17 cellular contexts compared by ENCODE assay signal in genomic region chr3:146169891-146170290, GRCh38.
"Had no signal": no experiment of that assay in that cellular context is flagged by ENCODE, and none has a peak within 500 bp of the region (broad histone marks: within the 10 kb centered on the region; RNA-seq: fewer than 3 reads in every experiment).

No MANE protein-coding gene starts in this region.

- H3K27me3 ChIP-seq: esophagus squamous epithelium, pancreas, suprapubic skin, thyroid gland, uterus had no signal

- H3K4me3 ChIP-seq: esophagus squamous epithelium, left ventricle myocardium inferior, lower lobe of right lung, pancreas, smooth muscle cell, suprapubic skin, thyroid gland, uterus had no signal

- ATAC-seq: effector memory CD8-positive, alpha-beta T cell; left cardiac atrium; lower lobe of right lung; natural killer cell; pancreas; right cardiac atrium; stimulated activated effector memory CD8-positive, alpha-beta T cell treated with anti-CD3 and anti-CD28 coated beads, Interleukin-12 subunit alpha, Interleukin-12 subunit beta, amount 100 ng/mL, for 72 hours; stimulated activated naive CD8-positive, alpha-beta T cell treated with anti-CD3 and anti-CD28 coated beads, Interleukin-15, Interleukin-2, amounts not matched to agents 100 U/mL and 50 U/mL, for 24 hours had no signal

- H3K4me1 ChIP-seq: lower lobe of right lung, uterus had no signal

- DNase-seq: effector memory CD8-positive, alpha-beta T cell; esophagus squamous epithelium; kidney; left cardiac atrium; left ventricle myocardium inferior; lower lobe of right lung; natural killer cell; pancreas; right cardiac atrium; stimulated activated CD4-positive, alpha-beta T cell treated with anti-CD3 and anti-CD28 coated beads, Interleukin-2, amount 100 ng/mL, for 48 hours; stimulated activated CD8-positive, alpha-beta memory T cell treated with anti-CD3 and anti-CD28 coated beads, Interleukin-4, amount 100 ng/mL, for 48 hours; stimulated activated naive CD8-positive, alpha-beta T cell treated with anti-CD3 and anti-CD28 coated beads, Interleukin-15, Interleukin-2, amounts not matched to agents 100 U/mL and 50 U/mL, for 24 hours; thyroid gland; uterus had no signal

- H3K27ac ChIP-seq: esophagus squamous epithelium, left ventricle myocardium inferior, lower lobe of right lung, pancreas, suprapubic skin, thyroid gland, uterus had no signal
